Comparison of ENCODE assay signal across 25 cellular contexts in genomic region chr13:70088926-70089325, GRCh38. TPM values are rescaled to one million over a fixed set of nuclear protein-coding genes. Genes with fewer than 3 reads are reported as not detected.
"Had no signal": no experiment of that assay in that cellular context is flagged by ENCODE, and none has a peak within 500 bp of the region (broad histone marks: within the 10 kb centered on the region; RNA-seq: fewer than 3 reads in every experiment).

No MANE protein-coding gene starts in this region.

- H3K4me1 ChIP-seq: Peyer's patch, SJCRH30 had no signal

- H3K27me3 ChIP-seq: Peyer's patch, SJCRH30 had no signal

- H3K4me2 ChIP-seq: SK-N-SH had no signal

- H3K9me3 ChIP-seq: Peyer's patch, SJCRH30, SK-N-SH had no signal

- H3K9ac ChIP-seq: SK-N-SH had no signal

- H3K27ac ChIP-seq: Peyer's patch, RWPE1, SJCRH30, WERI-Rb-1 had no signal

- DNase-seq: activated CD4-positive, alpha-beta T cell treated with anti-CD3 and anti-CD28 coated beads for 48 hours; activated CD4-positive, alpha-beta T cell treated with anti-CD3 and anti-CD28 coated beads, Interleukin-2, amount 50 U/mL, for 48 hours; activated CD8-positive, alpha-beta memory T cell treated with anti-CD3 and anti-CD28 coated beads, Interleukin-2, amount 10 ng/mL, durations not matched to agents 7 days and 5 days; activated effector memory CD4-positive, alpha-beta T cell treated with anti-CD3 and anti-CD28 coated beads, Interleukin-2, amount 50 U/mL, for 16 hours; activated naive CD4-positive, alpha-beta T cell treated with Interleukin-2 at 50 U/mL for 16 hours; activated T-cell treated with anti-CD3 and anti-CD28 coated beads, Interleukin-2, amount 50 U/mL, for 24 hours; amygdala; Kasumi-1; NCI-H1105 treated with DMSO at 0.1 percent for 48 hours; NCI-H146; NCI-H187 treated with DMSO at 0.1 percent for 48 hours; NCI-H2081 treated with DMSO at 0.1 percent for 48 hours; NCI-H446; NCI-H524; Peyer's patch; Right ventricle myocardium superior; SJCRH30; SK-N-SH; T-helper 1 cell; WERI-Rb-1 had no signal

- ATAC-seq: activated CD4-positive, CD25-positive, alpha-beta regulatory T cell treated with anti-CD3 and anti-CD28 coated beads, Interleukin-2, amount 50 U/mL, for 24 hours; activated CD8-positive, alpha-beta memory T cell treated with anti-CD3 and anti-CD28 coated beads, Interleukin-2, amount 10 ng/mL, durations not matched to agents 7 days and 5 days had no signal

- H3K4me3 ChIP-seq: Peyer's patch, SJCRH30 had no signal

- H3K36me3 ChIP-seq: Peyer's patch, SJCRH30, WERI-Rb-1 had no signal

RNA-seq across cellular contexts. Expression of gene ATXN8OS, which starts 18.7 kb away (rescaled TPM):
- total RNA-seq: activated CD8-positive, alpha-beta memory T cell treated with anti-CD3 and anti-CD28 coated beads, Interleukin-2, amount 10 ng/mL, durations not matched to agents 7 days and 5 days; activated T-helper 1 cell treated with anti-CD3 and anti-CD28 coated beads, Interleukin-12 subunit alpha, Interleukin-12 subunit beta, Interleukin-2, Interleukin-4 antibody, amounts not matched to agents 30 ng/mL and 10 ng/mL and 1 ng/mL, durations not matched to agents 14 hours and 24 hours and 36 hours; astrocyte; Peyer's patch; Right ventricle myocardium superior; SJCRH30; T-helper 2 cell treated with Interferon-gamma antibody and Interleukin-4, amounts not matched to agents 100 ng/mL and 5 ng/mL, for 36 hours had no signal
- polyA plus RNA-seq: SK-N-SH had no signal

RNA-seq across cellular contexts. Expression of gene KLHL1, which starts 19.3 kb away (rescaled TPM):
- total RNA-seq: activated CD8-positive, alpha-beta memory T cell treated with anti-CD3 and anti-CD28 coated beads, Interleukin-2, amount 10 ng/mL, durations not matched to agents 7 days and 5 days; activated T-helper 1 cell treated with anti-CD3 and anti-CD28 coated beads, Interleukin-12 subunit alpha, Interleukin-12 subunit beta, Interleukin-2, Interleukin-4 antibody, amounts not matched to agents 30 ng/mL and 10 ng/mL and 1 ng/mL, durations not matched to agents 14 hours and 24 hours and 36 hours; astrocyte; Peyer's patch; Right ventricle myocardium superior; SJCRH30; T-helper 2 cell treated with Interferon-gamma antibody and Interleukin-4, amounts not matched to agents 100 ng/mL and 5 ng/mL, for 36 hours had no signal
- polyA plus RNA-seq: SK-N-SH had no signal
